8 cellular contexts compared by ENCODE assay signal in genomic region chr15:66704019-66704782, GRCh38. TPM values are rescaled to one million over a fixed set of nuclear protein-coding genes. Genes with fewer than 3 reads are reported as not detected.
DNase-seq lines count a peak whose midpoint lies in the region; ATAC-seq and TF ChIP-seq lines count a peak whose summit lies in the region.

No MANE protein-coding gene starts in this region.

- no peak overlapping the region for H3K27ac ChIP-seq in brain microvascular endothelial cell
- peak overlapping the region; percentile 91 for H3K27ac ChIP-seq in mesodermal cell (ENCODE audit: low read depth, low read length, severe bottlenecking)
- H3K27ac ChIP-seq in aorta (ENCODE audit: low read depth in 1 of 2, low read length in 2 of 2) = peak overlapping the region in 1 of 2 donors; percentile 16

- WGBS in mesodermal cell (ENCODE audit: insufficient coverage in 2 of 2), 2 experiments = 9% methylated on average over 17 to 26 of the region's 30 CpGs
- 2 to 3% methylated on average over 27 to 30 of the region's 30 CpGs for WGBS in aorta, 2 donors

- TF ChIP-seq CTCF in brain microvascular endothelial cell (IDR thresholded peaks at IDR 0.05; ENCODE audit: low read depth, low read length, missing control alignments) = no peak

- ATAC-seq in stimulated activated naive CD8-positive, alpha-beta T cell treated with anti-CD3 and anti-CD28 coated beads, Interleukin-15, Interleukin-2, amounts not matched to agents 100 U/mL and 50 U/mL, for 24 hours = no peak
- ATAC-seq in aorta (ENCODE audit: low FRiP score) (no peak), HG03095 (IDR thresholded peaks at IDR 0.05; ENCODE audit: unreplicated experiment) (no peak), HG02970 (IDR thresholded peaks at IDR 0.05; ENCODE audit: low FRiP score, unreplicated experiment) (no peak)

- DNase-seq in stimulated activated naive CD8-positive, alpha-beta T cell treated with anti-CD3 and anti-CD28 coated beads, Interleukin-15, Interleukin-2, amounts not matched to agents 100 U/mL and 50 U/mL, for 24 hours = no peak
- DNase-seq in brain microvascular endothelial cell (no peak), aorta (no peak), COR-L47 (lab: John Stamatoyannopoulos, UW) (no peak)

- intact Hi-C loops in aorta (cut with DNase I) = loop anchor here (2.0 to 5.0 kb wide), 2 partner anchors 31 to 148 kb away; no protein-coding TSS in a partner anchor

- no peaks in the 10 kb centered on the region for H3K27me3 ChIP-seq in brain microvascular endothelial cell (replicated peaks)
- H3K27me3 ChIP-seq in aorta (ENCODE audit: control insufficient read depth in 1 of 2, insufficient read depth in 2 of 2, low read length in 1 of 2) = no peaks in the 10 kb centered on the region

- no peak overlapping the region for H3K27ac Mint-ChIP-seq in stimulated activated naive CD8-positive, alpha-beta T cell treated with anti-CD3 and anti-CD28 coated beads, Interleukin-15, Interleukin-2, amounts not matched to agents 100 ng/mL and 50 ng/mL, for 24 hours

- in situ Hi-C loops in brain microvascular endothelial cell (cut with HindIII; ENCODE audit: low pct_ligation_motif_present, low sequenced_read_pairs) = no loop called here

- H3K4me3 ChIP-seq in brain microvascular endothelial cell (ENCODE audit: low read depth, low read length) = peak overlapping the region; percentile 71
- peak overlapping the region; percentile 97 for H3K4me3 ChIP-seq in mesodermal cell (ENCODE audit: extremely low read depth, insufficient read depth, low read length, poor library complexity, severe bottlenecking)
- H3K4me3 ChIP-seq in aorta (ENCODE audit: low read length in 2 of 2) = peak overlapping the region; percentile 86 to 96

- H3K27me3 Mint-ChIP-seq in stimulated activated naive CD8-positive, alpha-beta T cell treated with anti-CD3 and anti-CD28 coated beads, Interleukin-15, Interleukin-2, amounts not matched to agents 100 ng/mL and 50 ng/mL, for 24 hours = peaks cover 25% of the 10 kb centered on the region

- peaks cover 24% of the 10 kb centered on the region for H3K4me1 Mint-ChIP-seq in stimulated activated naive CD8-positive, alpha-beta T cell treated with anti-CD3 and anti-CD28 coated beads, Interleukin-15, Interleukin-2, amounts not matched to agents 100 ng/mL and 50 ng/mL, for 24 hours (ENCODE audit: low read depth)

- H3K9me3 ChIP-seq in mesodermal cell (ENCODE audit: control insufficient read depth, low read length) (no peaks in the 10 kb centered on the region), aorta (ENCODE audit: control insufficient read depth, low read length) (no peaks in the 10 kb centered on the region)

- H3K4me1 ChIP-seq in mesodermal cell (ENCODE audit: control insufficient read depth, insufficient read depth, low read length, poor library complexity, severe bottlenecking) (peaks cover 36% of the 10 kb centered on the region), aorta (ENCODE audit: control insufficient read depth in 1 of 2, insufficient read depth in 2 of 2, low read length in 2 of 2) (no peaks in the 10 kb centered on the region)

- H3K4me3 Mint-ChIP-seq in stimulated activated naive CD8-positive, alpha-beta T cell treated with anti-CD3 and anti-CD28 coated beads, Interleukin-15, Interleukin-2, amounts not matched to agents 100 ng/mL and 50 ng/mL, for 24 hours = peak overlapping the region; percentile 70

- H3K36me3 Mint-ChIP-seq in stimulated activated naive CD8-positive, alpha-beta T cell treated with anti-CD3 and anti-CD28 coated beads, Interleukin-15, Interleukin-2, amounts not matched to agents 100 ng/mL and 50 ng/mL, for 24 hours (ENCODE audit: low read depth) = no peaks in the 10 kb centered on the region

- no peaks in the 10 kb centered on the region for H3K9me3 Mint-ChIP-seq in stimulated activated naive CD8-positive, alpha-beta T cell treated with anti-CD3 and anti-CD28 coated beads, Interleukin-15, Interleukin-2, amounts not matched to agents 100 ng/mL and 50 ng/mL, for 24 hours

- H3K36me3 ChIP-seq in brain microvascular endothelial cell (replicated peaks) = no peaks in the 10 kb centered on the region
- H3K36me3 ChIP-seq in mesodermal cell (ENCODE audit: control insufficient read depth, insufficient read depth, low read length) = peaks cover 54% of the 10 kb centered on the region
- H3K36me3 ChIP-seq in aorta (ENCODE audit: control insufficient read depth in 1 of 2, insufficient read depth in 2 of 2, low read length in 1 of 2) = no peaks in the 10 kb centered on the region

RNA-seq across cellular contexts. Expression of gene SMAD6, which starts 2.2 kb away (rescaled TPM):
- polyA plus RNA-seq in mesodermal cell (2013, experiment 1 of 2) = 111 TPM
- polyA plus RNA-seq in mesodermal cell (2013, experiment 2 of 2) = 96.8 TPM
- 10 to 100 TPM; 34.8 to 92.0 TPM for total RNA-seq in aorta
- 10 to 100 TPM in 1 of 2 donors, 1 to 10 TPM in 1; 7.1 to 14.3 TPM for polyA plus RNA-seq in aorta
